In genomic region chr1:20661235-20662109, GRCh38 we compare ENCODE assay signal across 1 cellular context.
TF ChIP-seq lines count a peak whose summit lies in the region.

Gene DDOST, minus strand, starts transcription at chr1:20661369. Its CDS starts 19 bp downstream, at chr1:20661350.

TF ChIP-seq in HepG2, 621 proteins besides CTCF, POLR2A, EP300 and RAD21 (continued from another document and continues in another):
- peak; percentile 91; the same call in 1 of the 2 replicates for TF ChIP-seq FOXO4 (CRISPR knock-in tag; conservative IDR thresholded peaks at IDR 0.05)
- TF ChIP-seq GATAD1 (CRISPR knock-in tag; IDR thresholded peaks at IDR 0.05), result peak; percentile 95
- 0 out of 2 replicates have a peak, but pooled peaks have one; percentile 13 for TF ChIP-seq ZNF160 (CRISPR knock-in tag; IDR thresholded peaks at IDR 0.05)
- TF ChIP-seq ZNF737 (CRISPR knock-in tag; IDR thresholded peaks at IDR 0.05; ENCODE audit: borderline replicate concordance), result no peak; the same call in 1 of the 2 replicates
- peak; percentile 99 for TF ChIP-seq GABPB1 (CRISPR knock-in tag; IDR thresholded peaks at IDR 0.05)
- TF ChIP-seq ZNF746 (CRISPR knock-in tag; IDR thresholded peaks at IDR 0.05), result no peak
- peak; percentile 64; the same call in 1 of the 2 replicates for TF ChIP-seq E2F1 (CRISPR knock-in tag; IDR thresholded peaks at IDR 0.05)
- TF ChIP-seq YY1 (IDR thresholded peaks at IDR 0.05; ENCODE audit: insufficient read depth, insufficient replicate concordance, low read depth, low read length), result peak; percentile 77
- peak; percentile 23; the same call in 1 of the 2 replicates for TF ChIP-seq MED13 (CRISPR knock-in tag; IDR thresholded peaks at IDR 0.05)
- no peak for TF ChIP-seq MLXIP (CRISPR knock-in tag; IDR thresholded peaks at IDR 0.05; ENCODE audit: borderline replicate concordance)
- TF ChIP-seq ZNF354B (CRISPR knock-in tag; IDR thresholded peaks at IDR 0.05), result no peak
- TF ChIP-seq NFATC3 (CRISPR knock-in tag; IDR thresholded peaks at IDR 0.05), result peak; percentile 86
- no peak for TF ChIP-seq ZNF17 (CRISPR knock-in tag; IDR thresholded peaks at IDR 0.05)
- no peak for TF ChIP-seq ARNT2 (CRISPR knock-in tag; IDR thresholded peaks at IDR 0.05; ENCODE audit: low read depth)
- TF ChIP-seq DMAP1 (CRISPR knock-in tag; IDR thresholded peaks at IDR 0.05), result peak; percentile 76; the same call in 1 of the 2 replicates
- TF ChIP-seq ATAD3A (CRISPR knock-in tag; IDR thresholded peaks at IDR 0.05), result no peak
- TF ChIP-seq RFX5 (IDR thresholded peaks at IDR 0.05; ENCODE audit: low read depth, low read length), result 0 out of 2 replicates have a peak, but pooled peaks have one; percentile 29
- peak; percentile 73; the same call in 1 of the 2 replicates for TF ChIP-seq BRD4 (CRISPR knock-in tag; IDR thresholded peaks at IDR 0.05)
- no peak for TF ChIP-seq ZNF513 (CRISPR knock-in tag; conservative IDR thresholded peaks at IDR 0.05)
- TF ChIP-seq MIER3 (CRISPR knock-in tag; IDR thresholded peaks at IDR 0.05; ENCODE audit: borderline replicate concordance), result 0 out of 2 replicates have a peak, but pooled peaks have one; percentile 53
- TF ChIP-seq ZNF281 (CRISPR knock-in tag; IDR thresholded peaks at IDR 0.05; ENCODE audit: borderline replicate concordance), result 0 out of 2 replicates have a peak, but pooled peaks have one; percentile 2
- peak; percentile 91; the same call in 1 of the 2 replicates for TF ChIP-seq ZSCAN5A (CRISPR knock-in tag; IDR thresholded peaks at IDR 0.05; ENCODE audit: borderline replicate concordance)
- TF ChIP-seq THYN1 (CRISPR knock-in tag; IDR thresholded peaks at IDR 0.05; ENCODE audit: borderline replicate concordance, low read depth), result 0 out of 2 replicates have a peak, but pooled peaks have one; percentile 47
- TF ChIP-seq NPAS2 (CRISPR knock-in tag; IDR thresholded peaks at IDR 0.05; ENCODE audit: borderline replicate concordance), result no peak
- TF ChIP-seq SMAD3 (CRISPR knock-in tag; IDR thresholded peaks at IDR 0.05), result 0 out of 2 replicates have a peak, but pooled peaks have one; percentile 30
- 0 out of 2 replicates have a peak, but pooled peaks have one; percentile 37 for TF ChIP-seq ZNF224 (CRISPR knock-in tag; IDR thresholded peaks at IDR 0.05)
- TF ChIP-seq SPEN (CRISPR knock-in tag; IDR thresholded peaks at IDR 0.05; ENCODE audit: low read depth), result peak; percentile 74; the same call in 1 of the 2 replicates
- TF ChIP-seq BORCS8-MEF2B (CRISPR knock-in tag; IDR thresholded peaks at IDR 0.05), result 0 out of 2 replicates have a peak, but pooled peaks have one; percentile 54
- TF ChIP-seq NAIF1 (CRISPR knock-in tag; IDR thresholded peaks at IDR 0.05; ENCODE audit: borderline replicate concordance), result no peak
- TF ChIP-seq LRRFIP1 (CRISPR knock-in tag; conservative IDR thresholded peaks at IDR 0.05), result no peak
- peak; percentile 99 for TF ChIP-seq SP2 (CRISPR knock-in tag; IDR thresholded peaks at IDR 0.05)
- no peak for TF ChIP-seq MTA1 (CRISPR knock-in tag; IDR thresholded peaks at IDR 0.05; ENCODE audit: borderline replicate concordance)
- 0 out of 2 replicates have a peak, but pooled peaks have one; percentile 22 for TF ChIP-seq BRF2 (CRISPR knock-in tag; IDR thresholded peaks at IDR 0.05)
- TF ChIP-seq GZF1 (CRISPR knock-in tag; IDR thresholded peaks at IDR 0.05), result no peak
- TF ChIP-seq FOXK2 (IDR thresholded peaks at IDR 0.05), result no peak
